Comparison of ENCODE assay signal across 14 cellular contexts in the genomic region with DNA sequence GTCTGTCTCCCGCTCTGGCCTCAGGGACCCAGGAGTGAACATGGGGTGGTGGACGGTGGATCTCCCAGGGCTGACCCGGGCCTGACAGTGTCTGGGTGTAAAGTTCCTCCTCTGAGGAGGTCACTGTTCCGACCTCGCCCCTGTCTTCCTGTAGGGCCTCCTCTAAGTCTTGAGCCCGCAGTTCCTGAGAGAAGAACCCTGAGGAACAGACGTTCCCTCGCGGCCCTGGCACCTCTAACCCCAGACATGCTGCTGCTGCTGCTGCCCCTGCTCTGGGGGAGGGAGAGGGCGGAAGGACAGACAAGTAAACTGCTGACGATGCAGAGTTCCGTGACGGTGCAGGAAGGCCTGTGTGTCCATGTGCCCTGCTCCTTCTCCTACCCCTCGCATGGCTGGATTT. TPM values are rescaled to one million over a fixed set of nuclear protein-coding genes. Genes with fewer than 3 reads are reported as not detected.
A peak's percentile ranks its signal among the peaks of the same experiment; 100 is the strongest.
DNase-seq lines count a peak whose midpoint lies in the region; ATAC-seq and TF ChIP-seq lines count a peak whose summit lies in the region.
"Had no signal": no experiment of that assay in that cellular context is flagged by ENCODE, and none has a peak within 500 bp of the region (broad histone marks: within the 10 kb centered on the region; RNA-seq: fewer than 3 reads in every experiment).

Gene SIGLEC9, plus strand, starts transcription at position 178 of the 400 bp plus-strand sequence. Its CDS starts 69 bp downstream, at position 247.

- peak within 1 kb of the TSS; percentile 15; the same call in 1 of the 2 replicates for H3K4me3 ChIP-seq in BLaER1
- H3K4me3 ChIP-seq in OCI-LY7 (ENCODE audit: low read depth, low read length, poor library complexity, severe bottlenecking): no peak within 1 kb of the TSS
- peak within 1 kb of the TSS; percentile 15 to 32 (median 22) for H3K4me3 ChIP-seq in esophagus muscularis mucosa
- H3K4me3 ChIP-seq in neuronal stem cell (ENCODE audit: low read length in 2 of 2): no peak within 1 kb of the TSS
- H3K4me3 ChIP-seq: PC-9 had no signal

- H2AFZ ChIP-seq in OCI-LY7 (ENCODE audit: low read length) (peak within 1 kb of the TSS; percentile 9; the same call in 1 of the 2 replicates), neuronal stem cell (ENCODE audit: low read length) (no peak within 1 kb of the TSS)
- H2AFZ ChIP-seq: PC-9 had no signal

- H2BK12ac ChIP-seq in neuronal stem cell (ENCODE audit: low read length): no peak within 1 kb of the TSS

- H3K27me3 ChIP-seq in BLaER1: no peaks in the 10 kb centered on the region
- peaks cover 0 to 55% (median 3%) of the 10 kb centered on the region in 4 donors for H3K27me3 ChIP-seq in esophagus muscularis mucosa
- peaks cover 0 to 13% (median 0%) of the 10 kb centered on the region in 3 experiments for H3K27me3 ChIP-seq in neuronal stem cell (ENCODE audit: control insufficient read depth in 3 of 3, insufficient read depth in 3 of 3, low read depth in 1 of 3, low read length in 3 of 3)

- H2BK15ac ChIP-seq in neuronal stem cell (ENCODE audit: low read length): peak within 1 kb of the TSS; percentile 49

- 47% methylated on average over 3 of the region's 14 CpGs for WGBS in esophagus muscularis mucosa
- WGBS in neuronal stem cell (ENCODE audit: extremely low coverage in 2 of 2, insufficient read length in 2 of 2, insufficient replicate concordance in 1 of 2), 2 donors: no CpG with 5 or more reads among the region's 14 CpGs

- TF ChIP-seq POLR2A in esophagus muscularis mucosa (IDR thresholded peaks at IDR 0.05; ENCODE audit: low read depth) (no peak), GM18505 (IDR thresholded peaks at IDR 0.05; ENCODE audit: borderline replicate concordance, extremely low read depth, insufficient read depth, insufficient read length) (no peak)

- no peaks in the 10 kb centered on the region for H3K9me2 ChIP-seq in OCI-LY7 (ENCODE audit: insufficient read depth, low read length)

- no peak within 1 kb of the TSS for H4K8ac ChIP-seq in neuronal stem cell (ENCODE audit: low read depth, low read length)

- H3K4ac ChIP-seq in neuronal stem cell (ENCODE audit: low read length): peak within 1 kb of the TSS; percentile 53

- TF ChIP-seq EP300 in esophagus muscularis mucosa (IDR thresholded peaks at IDR 0.05): no peak

- H3K4me2 ChIP-seq in BLaER1 (peak within 1 kb of the TSS; percentile 96), OCI-LY7 (ENCODE audit: low read length) (0 out of 2 replicates have a peak within 1 kb of the TSS, but pooled peaks have one; percentile 1), neuronal stem cell (ENCODE audit: insufficient read depth, low read length, poor library complexity, severe bottlenecking) (no peak within 1 kb of the TSS)
- H3K4me2 ChIP-seq: PC-9 had no signal

- TF ChIP-seq CTCF in OCI-LY7 (conservative IDR thresholded peaks at IDR 0.05; ENCODE audit: low read length) (no peak), esophagus muscularis mucosa (IDR thresholded peaks at IDR 0.05) (no peak)

- POLR2A ChIA-PET in OCI-LY7 (lab: Charles Lee): no interaction called here

- CTCF ChIA-PET in OCI-LY7 (lab: Charles Lee; ENCODE audit: unreplicated experiment): no interaction called here

- intact Hi-C loops in OCI-LY7 (cut with micrococcal nuclease; ENCODE audit: unreplicated experiment): no loop called here
- intact Hi-C loops in esophagus muscularis mucosa (cut with DNase I): no loop called here

- H4K20me1 ChIP-seq in BLaER1 (no peaks in the 10 kb centered on the region), OCI-LY7 (ENCODE audit: insufficient read depth, low read length) (no peaks in the 10 kb centered on the region)

- no peaks in the 10 kb centered on the region for H3K79me2 ChIP-seq in OCI-LY7 (ENCODE audit: insufficient read depth, low read depth, low read length)

- H3K18ac ChIP-seq in neuronal stem cell (ENCODE audit: low read length): peak within 1 kb of the TSS; percentile 53

- no peaks in the 10 kb centered on the region for H3K79me1 ChIP-seq in neuronal stem cell (ENCODE audit: low read depth, low read length)

- H3K36me3 ChIP-seq in BLaER1 (no peaks in the 10 kb centered on the region), OCI-LY7 (ENCODE audit: insufficient read depth, low read length) (no peaks in the 10 kb centered on the region), esophagus muscularis mucosa (no peaks in the 10 kb centered on the region), neuronal stem cell (replicated peaks in 1 of 2; ENCODE audit: control insufficient read depth in 2 of 2, insufficient read depth in 2 of 2, low read length in 2 of 2) (no peaks in the 10 kb centered on the region)

- H3K4me1 ChIP-seq in BLaER1 (peaks cover 90% of the 10 kb centered on the region), OCI-LY7 (ENCODE audit: insufficient read depth, low read length, poor library complexity, severe bottlenecking) (peaks cover 23% of the 10 kb centered on the region), esophagus muscularis mucosa (peaks cover 0 to 6% (median 0%) of the 10 kb centered on the region in 4 donors), neuronal stem cell (ENCODE audit: control insufficient read depth in 2 of 2, insufficient read depth in 1 of 2, low read depth in 1 of 2, low read length in 2 of 2) (peaks cover 0 to 2% of the 10 kb centered on the region in 2 donors)

- H3K9me3 ChIP-seq in BLaER1: no peaks in the 10 kb centered on the region
- no peaks in the 10 kb centered on the region for H3K9me3 ChIP-seq in OCI-LY7 (ENCODE audit: low read length)
- H3K9me3 ChIP-seq in esophagus muscularis mucosa: no peaks in the 10 kb centered on the region
- no peaks in the 10 kb centered on the region for H3K9me3 ChIP-seq in neuronal stem cell (replicated peaks in 1 of 2; ENCODE audit: control insufficient read depth in 2 of 2, insufficient read depth in 1 of 2, low read depth in 1 of 2, low read length in 2 of 2)

- H3K9ac ChIP-seq in BLaER1: peak within 1 kb of the TSS; percentile 37; the same call in 1 of the 2 replicates
- H3K9ac ChIP-seq in neuronal stem cell (ENCODE audit: low read depth, low read length, poor library complexity): peak within 1 kb of the TSS; percentile 38

- DNase-seq in OCI-LY7 (ENCODE audit: low spot score) (no peak), esophagus muscularis mucosa (ENCODE audit: extremely low spot score) (no peak), neuronal stem cell (ENCODE audit: low spot score) (no peak), GM19240 (ENCODE audit: insufficient read length, low spot score) (no peak), EL (no peak)
- DNase-seq in stimulated activated CD4-positive, alpha-beta T cell treated with anti-CD3 and anti-CD28 coated beads, Interleukin-12 subunit alpha, Interleukin-12 subunit beta, amount 100 ng/mL, for 4 hours: no peak
- DNase-seq: activated CD4-positive, alpha-beta T cell treated with anti-CD3 and anti-CD28 coated beads, Interleukin-2, amount 50 U/mL, for 48 hours; NCI-H1436; PC-9 had no signal

- no peak for ATAC-seq in GM18505 (IDR thresholded peaks at IDR 0.05; ENCODE audit: unreplicated experiment)

- H2AK5ac ChIP-seq in neuronal stem cell (ENCODE audit: low read depth, low read length): peak within 1 kb of the TSS; percentile 75

- no peak within 1 kb of the TSS for H2BK5ac ChIP-seq in neuronal stem cell (ENCODE audit: low read length)

- peak within 1 kb of the TSS; percentile 81 for H2BK120ac ChIP-seq in neuronal stem cell (ENCODE audit: low read depth, low read length)

- H4K91ac ChIP-seq in neuronal stem cell (ENCODE audit: low read depth, low read length, poor library complexity): no peak within 1 kb of the TSS

- H3K14ac ChIP-seq in neuronal stem cell (ENCODE audit: low read length): no peak within 1 kb of the TSS

- peak within 1 kb of the TSS; percentile 89 for H3K23ac ChIP-seq in neuronal stem cell (ENCODE audit: low read depth, low read length, poor library complexity)

- H3K27ac ChIP-seq in BLaER1 (peak within 1 kb of the TSS; percentile 85), OCI-LY7 (ENCODE audit: low read depth, low read length, poor library complexity, severe bottlenecking) (no peak within 1 kb of the TSS), esophagus muscularis mucosa (replicated peaks in 1 of 4) (peak within 1 kb of the TSS; percentile 11 to 48 (median 43)), neuronal stem cell (replicated peaks; ENCODE audit: low read length) (no peak within 1 kb of the TSS)
- H3K27ac ChIP-seq: PC-9 had no signal

- no TSS peak for BruUV-seq in OCI-LY7 (replicated peaks; lab: Mats Ljungman, UMichigan)

RNA-seq across cellular contexts. Expression of gene SIGLEC9, which starts in this region (rescaled TPM):
- not detected in 2 replicates for total RNA-seq in OCI-LY7 (2014; rRNA removed; shearing (Covaris generic))
- total RNA-seq in OCI-LY7 (2022) (not detected in 2 replicates), esophagus muscularis mucosa (1 to 10 TPM; 2.0 to 9.4 (median 3.5) TPM)
- polyA plus RNA-seq in neuronal stem cell (2013, experiment 1 of 2): 0.01 TPM
- polyA plus RNA-seq in neuronal stem cell (2013, experiment 2 of 2): not detected
- total RNA-seq: glomerular endothelial cell, H1, PC-9 had no signal
- polyA plus RNA-seq: H1, neural cell had no signal

Comparison
In these comparisons a context has a peak if more than half of its experiments do, and no peak if none do; other contexts are left out.
1. H3K27ac ChIP-seq: peak in BLaER1 (single experiment) and esophagus muscularis mucosa (4 of 4); none in OCI-LY7 (single experiment) and neuronal stem cell (single experiment).
2. H3K4me3 ChIP-seq: peak in BLaER1 (single experiment) and esophagus muscularis mucosa (4 of 4); none in OCI-LY7 (single experiment) and neuronal stem cell (0 of 2).